29 cellular contexts compared by ENCODE assay signal in genomic region chr18:13430663-13431062, GRCh38.
"Had no signal": no experiment of that assay in that cellular context is flagged by ENCODE, and none has a peak within 500 bp of the region (broad histone marks: within the 10 kb centered on the region; RNA-seq: fewer than 3 reads in every experiment).

No MANE protein-coding gene starts in this region.

- H3K9me3 Mint-ChIP-seq: activated CD4-positive, alpha-beta memory T cell treated with anti-CD3 and anti-CD28 coated beads for 36 hours; activated CD4-positive, alpha-beta T cell treated with anti-CD3 and anti-CD28 coated beads, Interleukin-2, amount 10 ng/mL, durations not matched to agents 24 days and 14 days; activated T-helper 17 cell treated with anti-CD3 and anti-CD28 coated beads, Interleukin-2, amount 50 U/mL, for 72 hours; central memory CD8-positive, alpha-beta T cell; dendritic cell treated with granulocyte-macrophage colony-stimulating factor and Interleukin-4, amounts not matched to agents 40 ng/mL and 50 ng/mL, for 4 days; endodermal cell; T-helper 1 cell treated with Interleukin-12 subunit alpha and Interleukin-12 subunit beta and Interleukin-4 antibody, amounts not matched to agents 30 μg/mL and 1 μg/mL, for 36 hours; T-helper 2 cell treated with Interferon-gamma antibody and Interleukin-4, amounts not matched to agents 5 μg/mL and 100 μg/mL, for 36 hours had no signal

- H3K4me1 Mint-ChIP-seq: central memory CD8-positive, alpha-beta T cell had no signal

- H3K36me3 Mint-ChIP-seq: activated CD4-positive, alpha-beta memory T cell treated with anti-CD3 and anti-CD28 coated beads for 36 hours; activated CD8-positive, alpha-beta memory T cell treated with anti-CD3 and anti-CD28 coated beads, Interleukin-2, amount 10 ng/mL, durations not matched to agents 7 days and 5 days had no signal

- H3K27ac Mint-ChIP-seq: activated CD4-positive, alpha-beta memory T cell treated with anti-CD3 and anti-CD28 coated beads for 36 hours; activated CD4-positive, alpha-beta T cell treated with anti-CD3 and anti-CD28 coated beads for 36 hours; activated CD4-positive, alpha-beta T cell treated with anti-CD3 and anti-CD28 coated beads, Interleukin-2, amount 10 ng/mL, durations not matched to agents 24 days and 14 days; activated CD8-positive, alpha-beta memory T cell treated with anti-CD3 and anti-CD28 coated beads, Interleukin-2, amount 10 ng/mL, durations not matched to agents 7 days and 5 days; activated CD8-positive, alpha-beta T cell treated with anti-CD3 and anti-CD28 coated beads, Interleukin-2, amount 10 ng/mL, durations not matched to agents 7 days and 5 days; activated naive CD8-positive, alpha-beta T cell; activated T-helper 17 cell treated with anti-CD3 and anti-CD28 coated beads, Interleukin-2, amount 50 U/mL, for 72 hours; dendritic cell treated with granulocyte-macrophage colony-stimulating factor and Interleukin-4, amounts not matched to agents 40 ng/mL and 50 ng/mL, for 4 days; endodermal cell; T-helper 1 cell treated with Interleukin-12 subunit alpha and Interleukin-12 subunit beta and Interleukin-4 antibody, amounts not matched to agents 30 μg/mL and 1 μg/mL, for 36 hours; T-helper 2 cell treated with Interferon-gamma antibody and Interleukin-4, amounts not matched to agents 5 μg/mL and 100 μg/mL, for 36 hours had no signal

- H3K4me3 Mint-ChIP-seq: activated CD4-positive, alpha-beta memory T cell treated with anti-CD3 and anti-CD28 coated beads for 36 hours; activated CD4-positive, alpha-beta T cell treated with anti-CD3 and anti-CD28 coated beads for 36 hours; activated CD4-positive, alpha-beta T cell treated with anti-CD3 and anti-CD28 coated beads, Interleukin-2, amount 10 ng/mL, durations not matched to agents 24 days and 14 days; activated CD8-positive, alpha-beta memory T cell treated with anti-CD3 and anti-CD28 coated beads, Interleukin-2, amount 10 ng/mL, durations not matched to agents 7 days and 5 days; activated CD8-positive, alpha-beta T cell treated with anti-CD3 and anti-CD28 coated beads, Interleukin-2, amount 10 ng/mL, durations not matched to agents 7 days and 5 days; activated naive CD8-positive, alpha-beta T cell; activated T-helper 17 cell treated with anti-CD3 and anti-CD28 coated beads, Interleukin-2, amount 50 U/mL, for 72 hours; central memory CD8-positive, alpha-beta T cell; dendritic cell treated with granulocyte-macrophage colony-stimulating factor and Interleukin-4, amounts not matched to agents 40 ng/mL and 50 ng/mL, for 4 days; endodermal cell; T-helper 1 cell treated with Interleukin-12 subunit alpha and Interleukin-12 subunit beta and Interleukin-4 antibody, amounts not matched to agents 30 μg/mL and 1 μg/mL, for 36 hours; T-helper 2 cell treated with Interferon-gamma antibody and Interleukin-4, amounts not matched to agents 5 μg/mL and 100 μg/mL, for 36 hours had no signal

- H3K27me3 ChIP-seq: brain microvascular endothelial cell, dorsolateral prefrontal cortex had no signal

- H3K27ac ChIP-seq: brain microvascular endothelial cell, coronary artery, dorsolateral prefrontal cortex, WERI-Rb-1 had no signal

- H3K4me3 ChIP-seq: coronary artery, dorsolateral prefrontal cortex had no signal

- DNase-seq: activated CD4-positive, alpha-beta memory T cell treated with anti-CD3 and anti-CD28 coated beads for 36 hours; activated CD4-positive, alpha-beta T cell treated with anti-CD3 and anti-CD28 coated beads for 36 hours; activated CD4-positive, alpha-beta T cell treated with anti-CD3 and anti-CD28 coated beads, Interleukin-2, amount 10 ng/mL, durations not matched to agents 24 days and 14 days; activated CD4-positive, CD25-positive, alpha-beta regulatory T cell; activated CD4-positive, CD25-positive, alpha-beta regulatory T cell treated with anti-CD3 and anti-CD28 coated beads, Interleukin-2, amount 50 U/mL, for 72 hours; activated CD8-positive, alpha-beta memory T cell treated with anti-CD3 and anti-CD28 coated beads, Interleukin-2, amount 10 ng/mL, durations not matched to agents 7 days and 5 days; activated CD8-positive, alpha-beta memory T cell treated with anti-CD3 and anti-CD28 coated beads, Interleukin-2, amount 50 U/mL, for 4 hours; activated CD8-positive, alpha-beta T cell treated with anti-CD3 and anti-CD28 coated beads, Interleukin-2, amount 10 ng/mL, durations not matched to agents 7 days and 5 days; activated effector memory CD4-positive, alpha-beta T cell treated with Interleukin-2 at 50 U/mL for 16 hours; activated gamma-delta T cell treated with Interleukin-2 at 50 U/mL for 16 hours; activated naive CD4-positive, alpha-beta T cell treated with anti-CD3 and anti-CD28 coated beads, Interleukin-2, amount 50 U/mL, for 16 hours; activated naive CD4-positive, alpha-beta T cell treated with Interleukin-2 at 50 U/mL for 16 hours; amniotic stem cell; anterior cingulate cortex; brain microvascular endothelial cell; dorsolateral prefrontal cortex; effector memory CD4-positive, alpha-beta T cell; endodermal cell; foreskin fibroblast; T1000; WERI-Rb-1 had no signal

- H3K27me3 Mint-ChIP-seq: activated CD4-positive, alpha-beta memory T cell treated with anti-CD3 and anti-CD28 coated beads for 36 hours; activated CD4-positive, alpha-beta T cell treated with anti-CD3 and anti-CD28 coated beads for 36 hours; activated CD4-positive, alpha-beta T cell treated with anti-CD3 and anti-CD28 coated beads, Interleukin-2, amount 10 ng/mL, durations not matched to agents 24 days and 14 days; activated naive CD8-positive, alpha-beta T cell; activated T-helper 17 cell treated with anti-CD3 and anti-CD28 coated beads, Interleukin-2, amount 50 U/mL, for 72 hours; central memory CD8-positive, alpha-beta T cell; dendritic cell treated with granulocyte-macrophage colony-stimulating factor and Interleukin-4, amounts not matched to agents 40 ng/mL and 50 ng/mL, for 4 days had no signal

- ATAC-seq: activated CD4-positive, alpha-beta T cell treated with anti-CD3 and anti-CD28 coated beads for 36 hours; activated CD8-positive, alpha-beta memory T cell treated with anti-CD3 and anti-CD28 coated beads, Interleukin-2, amount 10 ng/mL, durations not matched to agents 7 days and 5 days; activated CD8-positive, alpha-beta T cell treated with anti-CD3 and anti-CD28 coated beads, Interleukin-2, amount 10 ng/mL, durations not matched to agents 7 days and 5 days; activated T-helper 17 cell treated with anti-CD3 and anti-CD28 coated beads, Interleukin-2, amount 50 U/mL, for 72 hours; esophagus mucosa had no signal

- H3K36me3 ChIP-seq: brain microvascular endothelial cell, WERI-Rb-1 had no signal
